In genomic region chr11:73393479-73394415, GRCh38 we compare ENCODE assay signal across 8 cellular contexts. TPM values are rescaled to one million over a fixed set of nuclear protein-coding genes. Genes with fewer than 3 reads are reported as not detected.
DNase-seq lines count a peak whose midpoint lies in the region; ATAC-seq and TF ChIP-seq lines count a peak whose summit lies in the region.

No MANE protein-coding gene starts in this region.

- H3K4me2 ChIP-seq in OCI-LY7 (ENCODE audit: low read length) = no peak overlapping the region

- TF ChIP-seq CTCF in OCI-LY7 (conservative IDR thresholded peaks at IDR 0.05; ENCODE audit: low read length) = peak; percentile 88
- peak; percentile 34 to 90 (median 82) for TF ChIP-seq CTCF in esophagus squamous epithelium (IDR thresholded peaks at IDR 0.05)

- no peaks in the 10 kb centered on the region for H4K20me1 ChIP-seq in OCI-LY7 (ENCODE audit: insufficient read depth, low read length)

- H3K4me3 Mint-ChIP-seq in natural killer cell treated with Interleukin-12 subunit alpha and Interleukin-12 subunit beta and Interleukin-15 and Interleukin-18, amount 100 ng/mL, for 72 hours = no peak overlapping the region

- CTCF ChIA-PET in OCI-LY7 (lab: Charles Lee; ENCODE audit: unreplicated experiment) = interaction anchor here (0.9 to 2.3 kb wide), 4 partner anchors 9 to 87 kb away, joined by 3 to 10 read pairs (median 7); no protein-coding TSS in a partner anchor

- peak; percentile 56 for DNase-seq in Caki2 (ENCODE audit: low read depth)
- peak; percentile 23 for DNase-seq in HS-5 (ENCODE audit: low read depth)
- peak; percentile 79 for DNase-seq in OCI-LY7 (ENCODE audit: low spot score)
- peak; percentile 36 for DNase-seq in activated T-cell treated with anti-CD3 and anti-CD28 coated beads for 48 hours (ENCODE audit: low read depth)
- peak; percentile 28 for DNase-seq in esophagus squamous epithelium (lab: John Stamatoyannopoulos, UW)
- DNase-seq in natural killer cell treated with Interleukin-12 subunit alpha and Interleukin-12 subunit beta and Interleukin-15 and Interleukin-18, amount 100 ng/mL, for 72 hours (ENCODE audit: low spot score) = no peak
- peak; percentile 71 for DNase-seq in stimulated activated naive CD8-positive, alpha-beta T cell treated with anti-CD3 and anti-CD28 coated beads, Interleukin-15, Interleukin-2, amounts not matched to agents 100 U/mL and 50 U/mL, for 24 hours

- no peaks in the 10 kb centered on the region for H3K36me3 Mint-ChIP-seq in natural killer cell treated with Interleukin-12 subunit alpha and Interleukin-12 subunit beta and Interleukin-15 and Interleukin-18, amount 100 ng/mL, for 72 hours

- POLR2A ChIA-PET in OCI-LY7 (lab: Charles Lee) = interaction anchor here (0.6 kb wide), 1 partner anchor 22 kb away, joined by 3 read pairs; no protein-coding TSS in a partner anchor

- H3K9me3 ChIP-seq in OCI-LY7 (ENCODE audit: low read length) = no peaks in the 10 kb centered on the region
- no peaks in the 10 kb centered on the region for H3K9me3 ChIP-seq in esophagus squamous epithelium

- TF ChIP-seq POLR2A in esophagus squamous epithelium (IDR thresholded peaks at IDR 0.05) = no peak

- peaks cover 59% of the 10 kb centered on the region; the same call in 1 of the 2 replicates for H3K36me3 ChIP-seq in OCI-LY7 (ENCODE audit: insufficient read depth, low read length)
- peaks cover 0 to 45% (median 4%) of the 10 kb centered on the region in 3 donors for H3K36me3 ChIP-seq in esophagus squamous epithelium

- H2AFZ ChIP-seq in OCI-LY7 (ENCODE audit: low read length) = no peak overlapping the region

- intact Hi-C loops in OCI-LY7 (cut with micrococcal nuclease; ENCODE audit: unreplicated experiment) = loop anchor here (1.0 to 2.0 kb wide), 2 partner anchors 17 to 42 kb away; partner anchors contain the start of gene RELT
- intact Hi-C loops in esophagus squamous epithelium (cut with DNase I) = loop anchor here (5.0 kb wide), 1 partner anchor 41 kb away; no protein-coding TSS in a partner anchor

- no peaks in the 10 kb centered on the region for H3K27me3 ChIP-seq in esophagus squamous epithelium

- H3K9me3 Mint-ChIP-seq in natural killer cell treated with Interleukin-12 subunit alpha and Interleukin-12 subunit beta and Interleukin-15 and Interleukin-18, amount 100 ng/mL, for 72 hours = no peaks in the 10 kb centered on the region

- H3K9me2 ChIP-seq in OCI-LY7 (ENCODE audit: insufficient read depth, low read length) = no peaks in the 10 kb centered on the region

- H3K27ac ChIP-seq in OCI-LY7 (ENCODE audit: low read depth, low read length, poor library complexity, severe bottlenecking) (no peak overlapping the region), esophagus squamous epithelium (no peak overlapping the region)

- H3K79me2 ChIP-seq in OCI-LY7 (ENCODE audit: insufficient read depth, low read depth, low read length) = no peaks in the 10 kb centered on the region

- in situ Hi-C loops in Caki2 (cut with HindIII; ENCODE audit: low pct_unique_long_range_greater_than_20kb, low sequenced_read_pairs) = no loop called here

- 86 to 90% methylated on average over 2 to 10 of the region's 16 CpGs for WGBS in esophagus squamous epithelium, 2 donors

- no TSS peak for BruUV-seq in OCI-LY7 (replicated peaks; lab: Mats Ljungman, UMichigan)

- H3K4me3 ChIP-seq in OCI-LY7 (ENCODE audit: low read depth, low read length, poor library complexity, severe bottlenecking) = no peak overlapping the region
- no peak overlapping the region for H3K4me3 ChIP-seq in esophagus squamous epithelium

- H3K4me1 ChIP-seq in OCI-LY7 (ENCODE audit: insufficient read depth, low read length, poor library complexity, severe bottlenecking) = peaks cover 13% of the 10 kb centered on the region
- peaks cover 4 to 15% (median 6%) of the 10 kb centered on the region in 3 donors for H3K4me1 ChIP-seq in esophagus squamous epithelium

- no peak overlapping the region for H3K27ac Mint-ChIP-seq in natural killer cell treated with Interleukin-12 subunit alpha and Interleukin-12 subunit beta and Interleukin-15 and Interleukin-18, amount 100 ng/mL, for 72 hours

- peaks cover 6 to 15% of the 10 kb centered on the region in 2 donors for H3K4me1 Mint-ChIP-seq in natural killer cell treated with Interleukin-12 subunit alpha and Interleukin-12 subunit beta and Interleukin-15 and Interleukin-18, amount 100 ng/mL, for 72 hours (ENCODE audit: low read depth in 2 of 2)

- no peaks in the 10 kb centered on the region for H3K27me3 Mint-ChIP-seq in natural killer cell treated with Interleukin-12 subunit alpha and Interleukin-12 subunit beta and Interleukin-15 and Interleukin-18, amount 100 ng/mL, for 72 hours

- peak; percentile 45 to 66 for ATAC-seq in natural killer cell treated with Interleukin-12 subunit alpha and Interleukin-12 subunit beta and Interleukin-15 and Interleukin-18, amount 100 ng/mL, for 72 hours
- peak; percentile 67 for ATAC-seq in stimulated activated naive CD8-positive, alpha-beta T cell treated with anti-CD3 and anti-CD28 coated beads, Interleukin-15, Interleukin-2, amounts not matched to agents 100 U/mL and 50 U/mL, for 24 hours
- ATAC-seq in HG03175 (IDR thresholded peaks at IDR 0.05; ENCODE audit: unreplicated experiment) = no peak

RNA-seq across cellular contexts. Expression of gene RELT, which starts 17.5 kb away (rescaled TPM):
- total RNA-seq in Caki2 (2014; rRNA removed; shearing (Covaris generic); ENCODE audit: low replicate concordance) = 2.5 and 3.8 TPM in 2 replicates
- 16.6 and 21.5 TPM in 2 replicates for total RNA-seq in OCI-LY7 (2014; rRNA removed; shearing (Covaris generic))
- total RNA-seq in OCI-LY7 (2022) (24.7 and 30.8 TPM in 2 replicates), esophagus squamous epithelium (1 to 10 TPM; 3.7 to 8.8 (median 5.3) TPM)
- total RNA-seq in natural killer cell treated with Interleukin-12 subunit alpha and Interleukin-12 subunit beta and Interleukin-15 and Interleukin-18, amount 100 ng/mL, for 72 hours = 10 to 100 TPM; 46.5 to 58.0 TPM
